1 cellular context compared by ENCODE assay signal in the genomic region with DNA sequence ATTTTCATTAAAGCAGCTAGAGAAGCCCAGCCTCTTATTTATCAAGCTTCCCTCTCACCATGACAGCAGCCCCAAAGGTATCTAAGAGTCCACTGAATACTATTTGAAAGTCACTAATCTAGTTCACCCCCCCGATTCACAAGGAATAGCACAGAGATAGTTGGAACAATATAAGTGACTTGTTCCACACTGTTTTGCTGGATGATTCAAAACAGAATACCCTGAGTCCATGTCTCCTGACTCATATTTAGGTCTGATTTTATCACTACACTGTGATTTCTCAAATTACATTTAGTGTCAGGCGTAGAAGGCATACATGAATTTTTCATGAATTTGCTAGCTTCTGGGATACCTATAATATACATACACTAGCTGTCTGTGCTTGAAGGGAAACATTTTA.
TF ChIP-seq lines count a peak whose summit lies in the region.

No MANE protein-coding gene starts in this region.

TF ChIP-seq in GM23338, 12 proteins besides CTCF, POLR2A, EP300 and RAD21:
- TF ChIP-seq JUNB (IDR thresholded peaks at IDR 0.05; ENCODE audit: unreplicated experiment) (no peak), EZH2phosphoT487 (IDR thresholded peaks at IDR 0.05; ENCODE audit: unreplicated experiment) (no peak), ZNF114 (CRISPR knock-in tag; IDR thresholded peaks at IDR 0.05) (no peak), REST (IDR thresholded peaks at IDR 0.05; ENCODE audit: unreplicated experiment) (no peak), CREB1 (CRISPR knock-in tag; IDR thresholded peaks at IDR 0.05; ENCODE audit: low read depth) (no peak)
- TF ChIP-seq, protein P1, sequence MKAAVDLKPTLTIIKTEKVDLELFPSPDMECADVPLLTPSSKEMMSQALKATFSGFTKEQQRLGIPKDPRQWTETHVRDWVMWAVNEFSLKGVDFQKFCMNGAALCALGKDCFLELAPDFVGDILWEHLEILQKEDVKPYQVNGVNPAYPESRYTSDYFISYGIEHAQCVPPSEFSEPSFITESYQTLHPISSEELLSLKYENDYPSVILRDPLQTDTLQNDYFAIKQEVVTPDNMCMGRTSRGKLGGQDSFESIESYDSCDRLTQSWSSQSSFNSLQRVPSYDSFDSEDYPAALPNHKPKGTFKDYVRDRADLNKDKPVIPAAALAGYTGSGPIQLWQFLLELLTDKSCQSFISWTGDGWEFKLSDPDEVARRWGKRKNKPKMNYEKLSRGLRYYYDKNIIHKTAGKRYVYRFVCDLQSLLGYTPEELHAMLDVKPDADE (IDR thresholded peaks at IDR 0.05) = no peak
